ENCODE assay signal across 1 cellular context in genomic region chr3:150545419-150546225, GRCh38.
TF ChIP-seq lines count a peak whose summit lies in the region.

No MANE protein-coding gene starts in this region.

TF ChIP-seq in GM23338, 12 proteins besides CTCF, POLR2A, EP300 and RAD21 (continued from another document):
- no peak for TF ChIP-seq ZNF462 (CRISPR knock-in tag; IDR thresholded peaks at IDR 0.05)
